Comparison of ENCODE assay signal across 15 cellular contexts in genomic region chr6:75770844-75771243, GRCh38. TPM values are rescaled to one million over a fixed set of nuclear protein-coding genes. Genes with fewer than 3 reads are reported as not detected.
DNase-seq lines count a peak whose midpoint lies in the region; ATAC-seq and TF ChIP-seq lines count a peak whose summit lies in the region.
"Had no signal": no experiment of that assay in that cellular context is flagged by ENCODE, and none has a peak within 500 bp of the region (broad histone marks: within the 10 kb centered on the region; RNA-seq: fewer than 3 reads in every experiment).

No MANE protein-coding gene starts in this region.

- H2BK120ac ChIP-seq in H9 (ENCODE audit: low read depth, low read length, poor library complexity, severe bottlenecking), result no peak overlapping the region

- H4K8ac ChIP-seq in H9 (replicated peaks; ENCODE audit: insufficient read length, low read depth, low read length), result no peak overlapping the region

- no peak overlapping the region for H3K14ac ChIP-seq in H9 (ENCODE audit: insufficient read depth, low read length)

- H2BK20ac ChIP-seq in H9 (ENCODE audit: low read depth, low read length, poor library complexity, severe bottlenecking), result no peak overlapping the region

- no peak overlapping the region for H2BK5ac ChIP-seq in H9 (ENCODE audit: insufficient read length, low read length)

- no peaks in the 10 kb centered on the region for H3K36me3 Mint-ChIP-seq in H9 (ENCODE audit: insufficient read depth in 1 of 3, low read depth in 3 of 3)
- no peaks in the 10 kb centered on the region for H3K36me3 Mint-ChIP-seq in T-helper 17 cell (ENCODE audit: low read depth)
- peaks cover 6% of the 10 kb centered on the region for H3K36me3 Mint-ChIP-seq in endothelial cell (ENCODE audit: low read depth, unreplicated experiment)
- no peaks in the 10 kb centered on the region for H3K36me3 Mint-ChIP-seq in nephron progenitor cell (ENCODE audit: low read depth)
- H3K36me3 Mint-ChIP-seq: CD4-positive, alpha-beta memory T cell had no signal

- H3T11ph ChIP-seq in H9 (ENCODE audit: low read length), result no peak overlapping the region

- TF ChIP-seq POLR2A in lower leg skin (IDR thresholded peaks at IDR 0.05), result no peak

- H3K4me2 ChIP-seq in H9 (ENCODE audit: insufficient read depth, insufficient read length, low read length), result no peak overlapping the region

- no peak overlapping the region for H2BK15ac ChIP-seq in H9 (ENCODE audit: low read depth, low read length)

- no peak overlapping the region for H3K18ac ChIP-seq in H9 (ENCODE audit: insufficient read length, low read depth, low read length)

- H3K23ac ChIP-seq in H9 (ENCODE audit: insufficient read length, low read depth, low read length), result no peak overlapping the region

- H2AK5ac ChIP-seq in H9 (ENCODE audit: insufficient read length, low read length), result no peak overlapping the region

- H3K79me1 ChIP-seq in H9 (ENCODE audit: insufficient read depth, low read depth, low read length, poor library complexity, severe bottlenecking), result no peaks in the 10 kb centered on the region

- H3K4me1 ChIP-seq in H9 (ENCODE audit: insufficient read depth, low read length), result no peaks in the 10 kb centered on the region

- peaks cover 0 to 6% of the 10 kb centered on the region in 2 experiments; a peak in 1 of 4 replicates for H3K4me1 Mint-ChIP-seq in H9
- H3K4me1 Mint-ChIP-seq in T-helper 17 cell, result peaks cover 6% of the 10 kb centered on the region
- H3K4me1 Mint-ChIP-seq in endothelial cell (ENCODE audit: unreplicated experiment), result peaks cover 8% of the 10 kb centered on the region
- H3K4me1 Mint-ChIP-seq in nephron progenitor cell, result peaks cover 21% of the 10 kb centered on the region
- H3K4me1 Mint-ChIP-seq: CD4-positive, alpha-beta memory T cell had no signal

- H2BK12ac ChIP-seq in H9 (ENCODE audit: insufficient read length, low read depth, low read length), result no peak overlapping the region

- no peak overlapping the region for H4K91ac ChIP-seq in H9 (ENCODE audit: insufficient read length, low read depth, low read length)

- H3K27me3 ChIP-seq in H9 (ENCODE audit: insufficient read depth, low read length), result no peaks in the 10 kb centered on the region

- TF ChIP-seq CTCF in H9 (conservative IDR thresholded peaks at IDR 0.05), result no peak
- no peak for TF ChIP-seq CTCF in endothelial cell (IDR thresholded peaks at IDR 0.05; ENCODE audit: unreplicated experiment)
- TF ChIP-seq CTCF in nephron progenitor cell (IDR thresholded peaks at IDR 0.05), result no peak
- TF ChIP-seq CTCF in omental fat pad (IDR thresholded peaks at IDR 0.05), result no peak
- no peak for TF ChIP-seq CTCF in lower leg skin (IDR thresholded peaks at IDR 0.05)

- H4K20me1 ChIP-seq in H9 (ENCODE audit: control insufficient read depth, insufficient read depth, insufficient read length), result no peaks in the 10 kb centered on the region

- no peak for DNase-seq in H9
- DNase-seq in T-helper 17 cell, result no peak
- no peak for DNase-seq in endothelial cell (ENCODE audit: low spot score)
- peak; percentile 8 for DNase-seq in nephron progenitor cell
- no peak for DNase-seq in omental fat pad (ENCODE audit: low spot score)
- DNase-seq in lower leg skin (ENCODE audit: low spot score in 2 of 2), result no peak
- DNase-seq: C1 segment of cervical spinal cord; Calu3; CD4-positive, alpha-beta memory T cell; COR-L47; DMS153; DND-41; GOT3; HCEC 1CT had no signal

- WGBS in H9 (ENCODE audit: extremely low coverage, insufficient read length, low lambda C conversion rate), result no CpG with 5 or more reads among the region's 5 CpGs
- WGBS in lower leg skin, 2 donors, result 94 to 96% methylated on average over 5 of the region's 5 CpGs

- H3K27ac Mint-ChIP-seq in H9 (peak overlapping the region in 2 of 3 experiments; percentile 86 to 90; a peak in 3 of 7 replicates), T-helper 17 cell (peak overlapping the region; percentile 9), endothelial cell (ENCODE audit: unreplicated experiment) (peak overlapping the region; percentile 4), nephron progenitor cell (peak overlapping the region; percentile 74)
- H3K27ac Mint-ChIP-seq: CD4-positive, alpha-beta memory T cell had no signal

- ATAC-seq in T-helper 17 cell (no peak), omental fat pad (ENCODE audit: low FRiP score) (no peak), HG03025 (IDR thresholded peaks at IDR 0.05; ENCODE audit: low FRiP score, unreplicated experiment) (no peak)

- H3K27ac ChIP-seq in H9 (ENCODE audit: insufficient read length, low read depth, low read length), result no peak overlapping the region

- H3K9ac ChIP-seq in H9 (ENCODE audit: extremely low read depth, insufficient read length, low read length), result no peak overlapping the region

- H3K9me3 Mint-ChIP-seq in H9, result no peaks in the 10 kb centered on the region
- H3K9me3 Mint-ChIP-seq in endothelial cell (ENCODE audit: unreplicated experiment), result no peaks in the 10 kb centered on the region
- no peaks in the 10 kb centered on the region for H3K9me3 Mint-ChIP-seq in nephron progenitor cell
- H3K9me3 Mint-ChIP-seq: CD4-positive, alpha-beta memory T cell had no signal

- no peak overlapping the region for H4K5ac ChIP-seq in H9 (ENCODE audit: insufficient read length, low read depth, low read length)

- no peaks in the 10 kb centered on the region for H3K23me2 ChIP-seq in H9 (ENCODE audit: insufficient read length, low read depth, low read length, poor library complexity, severe bottlenecking)

- H3K4me3 ChIP-seq in lower leg skin (ENCODE audit: low read depth, poor library complexity, severe bottlenecking), result no peak overlapping the region

- intact Hi-C loops in lower leg skin (cut with DNase I; ENCODE audit: low total_unique reads), result no loop called here

- H3K4ac ChIP-seq in H9 (ENCODE audit: low read depth, low read length), result no peak overlapping the region

- no peak overlapping the region for H3K56ac ChIP-seq in H9 (ENCODE audit: insufficient read length, low read depth, low read length)

- H3K27me3 Mint-ChIP-seq in H9 (ENCODE audit: low read depth) (no peaks in the 10 kb centered on the region), T-helper 17 cell (no peaks in the 10 kb centered on the region), endothelial cell (ENCODE audit: unreplicated experiment) (peaks cover 3% of the 10 kb centered on the region), nephron progenitor cell (ENCODE audit: low read depth, poor library complexity) (no peaks in the 10 kb centered on the region)
- H3K27me3 Mint-ChIP-seq: CD4-positive, alpha-beta memory T cell had no signal

- no peaks in the 10 kb centered on the region for H3K79me2 ChIP-seq in H9 (ENCODE audit: insufficient read depth, low read length)

- H3K9me3 ChIP-seq in H9 (ENCODE audit: control insufficient read depth, low read depth, low read length) (no peaks in the 10 kb centered on the region), T-helper 17 cell (ENCODE audit: control insufficient read depth, low read length, poor library complexity, severe bottlenecking) (no peaks in the 10 kb centered on the region)

- H3K4me3 Mint-ChIP-seq in H9 (no peak overlapping the region), T-helper 17 cell (no peak overlapping the region), endothelial cell (ENCODE audit: unreplicated experiment) (no peak overlapping the region), nephron progenitor cell (no peak overlapping the region)
- H3K4me3 Mint-ChIP-seq: CD4-positive, alpha-beta memory T cell had no signal

- H2AFZ ChIP-seq in H9 (ENCODE audit: low read length), result no peak overlapping the region

RNA-seq across cellular contexts. Expression of gene MYO6, which starts 21.8 kb away (rescaled TPM):
- total RNA-seq in H9 (2021) (46.9 and 48.1 TPM in 2 replicates), T-helper 17 cell (1 to 10 TPM; 2.5 to 5.5 TPM), endothelial cell (ENCODE audit: unreplicated experiment) (135 TPM), omental fat pad (10 to 100 TPM; 12.7 to 31.1 (median 15.6) TPM), lower leg skin (10 to 100 TPM; 26.1 to 38.0 (median 34.8) TPM)

Comparison
In these comparisons a context has a peak if more than half of its experiments do, and no peak if none do; other contexts are left out.
1. H3K27ac Mint-ChIP-seq: peak in every context shown above with its lines; median percentile 88 in H9; 74 in nephron progenitor cell; 9 in T-helper 17 cell; 4 in endothelial cell.